17 cellular contexts compared by ENCODE assay signal in genomic region chr3:187648177-187648576, GRCh38. TPM values are rescaled to one million over a fixed set of nuclear protein-coding genes. Genes with fewer than 3 reads are reported as not detected.
A peak's percentile ranks its signal among the peaks of the same experiment; 100 is the strongest.
DNase-seq lines count a peak whose midpoint lies in the region; ATAC-seq and TF ChIP-seq lines count a peak whose summit lies in the region.
"Had no signal": no experiment of that assay in that cellular context is flagged by ENCODE, and none has a peak within 500 bp of the region (broad histone marks: within the 10 kb centered on the region; RNA-seq: fewer than 3 reads in every experiment).

No MANE protein-coding gene starts in this region.

- no peaks in the 10 kb centered on the region for H3K4me1 Mint-ChIP-seq in T-cell

- no peak overlapping the region for H3K4me3 Mint-ChIP-seq in T-cell

- H3K36me3 ChIP-seq in OCI-LY3 (replicated peaks; ENCODE audit: low read depth, low read length) = peaks cover 3% of the 10 kb centered on the region

- H3K9me3 Mint-ChIP-seq in T-cell = no peaks in the 10 kb centered on the region

- H4K20me1 ChIP-seq in OCI-LY3 (ENCODE audit: insufficient read depth, low read length) = no peaks in the 10 kb centered on the region

- no peak overlapping the region for H3K27ac Mint-ChIP-seq in T-cell

- CTCF ChIA-PET in T-cell (lab: Charles Lee) = interaction anchor here in 1 of 2 donors (0.6 kb wide), 1 partner anchor 1671 kb away, joined by 3 read pairs; no protein-coding TSS in a partner anchor

- peak; percentile 99 for ATAC-seq in GM18867 (IDR thresholded peaks at IDR 0.05; ENCODE audit: unreplicated experiment)
- ATAC-seq in GM21526 (IDR thresholded peaks at IDR 0.05; ENCODE audit: low FRiP score, unreplicated experiment) = peak; percentile 90
- ATAC-seq in HG03064 (IDR thresholded peaks at IDR 0.05; ENCODE audit: low read depth, unreplicated experiment) = peak; percentile 89
- no peak for ATAC-seq in T-cell (replicated peaks in 1 of 4)
- ATAC-seq: left colon had no signal

- POLR2A ChIA-PET in T-cell (lab: Charles Lee) = no interaction called here

- H3K4me2 ChIP-seq in OCI-LY3 (ENCODE audit: low read length) = peak overlapping the region; percentile 40

- no peak overlapping the region for H3K9ac ChIP-seq in OCI-LY3 (ENCODE audit: low read length)

- no peak overlapping the region for H2AFZ ChIP-seq in OCI-LY3 (ENCODE audit: low read depth, low read length)

- TF ChIP-seq CTCF in OCI-LY3 (IDR thresholded peaks at IDR 0.05; ENCODE audit: low read depth, low read length) = no peak

- H3K27me3 ChIP-seq in OCI-LY3 (ENCODE audit: low read depth, low read length) = peaks cover 59% of the 10 kb centered on the region

- H3K27me3 Mint-ChIP-seq in T-cell = peaks cover 47 to 56% of the 10 kb centered on the region in 2 donors

- peaks cover 47% of the 10 kb centered on the region for H3K4me1 ChIP-seq in OCI-LY3 (ENCODE audit: low read length)

- 0 out of 2 replicates have a peak overlapping the region, but pooled peaks have one; percentile 8 for H3K27ac ChIP-seq in OCI-LY3 (ENCODE audit: low read length)
- H3K27ac ChIP-seq: C4-2B, skin epidermis had no signal

- no peak overlapping the region for H3K4me3 ChIP-seq in OCI-LY3 (ENCODE audit: low read length)
- H3K4me3 ChIP-seq: skin epidermis had no signal

- H3K36me3 Mint-ChIP-seq in T-cell = no peaks in the 10 kb centered on the region

- no peaks in the 10 kb centered on the region for H3K79me2 ChIP-seq in OCI-LY3 (ENCODE audit: low read length)

- DNase-seq in T-cell (no peak), OCI-M2 (lab: John Stamatoyannopoulos, UW; ENCODE audit: unreplicated experiment) (no peak), NCI-H2029 (lab: John Stamatoyannopoulos, UW) (no peak)
- no peak for DNase-seq in stimulated activated CD4-positive, alpha-beta T cell treated with anti-CD3 and anti-CD28 coated beads, Interleukin-15, amount 100 ng/mL, for 24 hours
- DNase-seq: amniotic stem cell, GF-D8, HCEC 1CT, Karpas-422, left colon had no signal

- 0 out of 2 replicates have a peak, but pooled peaks cover 5% of the 10 kb centered on the region for H3K9me3 ChIP-seq in OCI-LY3 (ENCODE audit: insufficient read depth, low read length)

RNA-seq across cellular contexts. Expression of gene SST, which starts 22.0 kb away (rescaled TPM):
- total RNA-seq in T-cell = not detected
- total RNA-seq: RPMI7951 had no signal

RNA-seq across cellular contexts. Expression of gene RTP2, which starts 54.2 kb away (rescaled TPM):
- total RNA-seq in T-cell = not detected
- total RNA-seq: left colon, RPMI7951, urinary bladder had no signal

Comparison
In these comparisons a context has a peak if more than half of its experiments do, and no peak if none do; other contexts are left out.
1. ATAC-seq: peak in GM18867 (single experiment), GM21526 (single experiment) and HG03064 (single experiment); none in T-cell (0 of 4).